ENCODE assay signal across 7 cellular contexts in genomic region chr16:48558269-48558915, GRCh38. TPM values are rescaled to one million over a fixed set of nuclear protein-coding genes. Genes with fewer than 3 reads are reported as not detected.
DNase-seq lines count a peak whose midpoint lies in the region; ATAC-seq and TF ChIP-seq lines count a peak whose summit lies in the region.

No MANE protein-coding gene starts in this region.

- no peaks in the 10 kb centered on the region for H3K9me3 Mint-ChIP-seq in activated T-helper 1 cell treated with anti-CD3 and anti-CD28 coated beads, Interleukin-12 subunit alpha, Interleukin-12 subunit beta, Interleukin-2, Interleukin-4 antibody, amounts not matched to agents 30 ng/mL and 10 ng/mL and 1 ng/mL, durations not matched to agents 14 hours and 24 hours and 36 hours
- H3K9me3 Mint-ChIP-seq in stimulated activated naive CD8-positive, alpha-beta T cell treated with anti-CD3 and anti-CD28 coated beads, Interleukin-15, Interleukin-2, amounts not matched to agents 100 ng/mL and 50 ng/mL, for 24 hours = no peaks in the 10 kb centered on the region

- peak overlapping the region in 5 of 10 donors; percentile 4 to 25 (median 18) for H3K4me3 ChIP-seq in heart right ventricle
- no peak overlapping the region for H3K4me3 ChIP-seq in aorta (ENCODE audit: low read length in 2 of 2)

- intact Hi-C loops in activated T-helper 1 cell treated with anti-CD3 and anti-CD28 coated beads, Interleukin-12 subunit alpha, Interleukin-12 subunit beta, Interleukin-2, Interleukin-4 antibody, amounts not matched to agents 30 ng/mL and 10 ng/mL and 1 ng/mL, durations not matched to agents 14 hours and 24 hours and 36 hours (cut with micrococcal nuclease) = loop anchor here (1.0 to 5.0 kb wide), 3 partner anchors 100 to 326 kb away; no protein-coding TSS in a partner anchor
- intact Hi-C loops in heart right ventricle (cut with DNase I) = loop anchor here in 2 of 10 donors (5.0 kb wide), 3 partner anchors 44 to 64 kb away; no protein-coding TSS in a partner anchor
- intact Hi-C loops in aorta (cut with DNase I) = loop anchor here in 1 of 2 donors (5.0 kb wide), 1 partner anchor 49 kb away; no protein-coding TSS in a partner anchor

- H3K4me1 Mint-ChIP-seq in activated T-helper 1 cell treated with anti-CD3 and anti-CD28 coated beads, Interleukin-12 subunit alpha, Interleukin-12 subunit beta, Interleukin-2, Interleukin-4 antibody, amounts not matched to agents 30 ng/mL and 10 ng/mL and 1 ng/mL, durations not matched to agents 14 hours and 24 hours and 36 hours (ENCODE audit: low read depth) = peaks cover 85% of the 10 kb centered on the region
- H3K4me1 Mint-ChIP-seq in stimulated activated naive CD8-positive, alpha-beta T cell treated with anti-CD3 and anti-CD28 coated beads, Interleukin-15, Interleukin-2, amounts not matched to agents 100 ng/mL and 50 ng/mL, for 24 hours (ENCODE audit: low read depth) = peaks cover 92% of the 10 kb centered on the region

- ATAC-seq in heart right ventricle (peak in 5 of 8 donors; percentile 19 to 72 (median 51)), aorta (ENCODE audit: low FRiP score) (no peak)

- H3K36me3 ChIP-seq in heart right ventricle (peaks cover 0 to 31% (median 7%) of the 10 kb centered on the region in 9 donors), aorta (ENCODE audit: control insufficient read depth in 1 of 2, insufficient read depth in 2 of 2, low read length in 1 of 2) (peaks cover 0 to 4% of the 10 kb centered on the region in 2 donors)

- WGBS in heart right ventricle, 2 donors = 5 to 7% methylated on average over 9 of the region's 9 CpGs
- WGBS in aorta, 2 donors = 24 to 27% methylated on average over 9 of the region's 9 CpGs

- peak overlapping the region in 9 of 10 donors; percentile 3 to 68 (median 36) for H3K27ac ChIP-seq in heart right ventricle
- no peak overlapping the region for H3K27ac ChIP-seq in aorta (ENCODE audit: low read depth in 1 of 2, low read length in 2 of 2)

- no peaks in the 10 kb centered on the region for H3K9me3 ChIP-seq in heart right ventricle
- H3K9me3 ChIP-seq in aorta (ENCODE audit: control insufficient read depth, low read length) = no peaks in the 10 kb centered on the region

- peaks cover 54% of the 10 kb centered on the region for H3K36me3 Mint-ChIP-seq in activated T-helper 1 cell treated with anti-CD3 and anti-CD28 coated beads, Interleukin-12 subunit alpha, Interleukin-12 subunit beta, Interleukin-2, Interleukin-4 antibody, amounts not matched to agents 30 ng/mL and 10 ng/mL and 1 ng/mL, durations not matched to agents 14 hours and 24 hours and 36 hours (ENCODE audit: low read depth)
- H3K36me3 Mint-ChIP-seq in stimulated activated naive CD8-positive, alpha-beta T cell treated with anti-CD3 and anti-CD28 coated beads, Interleukin-15, Interleukin-2, amounts not matched to agents 100 ng/mL and 50 ng/mL, for 24 hours (ENCODE audit: low read depth) = peaks cover 60% of the 10 kb centered on the region

- no peaks in the 10 kb centered on the region for H3K27me3 Mint-ChIP-seq in activated T-helper 1 cell treated with anti-CD3 and anti-CD28 coated beads, Interleukin-12 subunit alpha, Interleukin-12 subunit beta, Interleukin-2, Interleukin-4 antibody, amounts not matched to agents 30 ng/mL and 10 ng/mL and 1 ng/mL, durations not matched to agents 14 hours and 24 hours and 36 hours (ENCODE audit: insufficient read depth)
- no peaks in the 10 kb centered on the region for H3K27me3 Mint-ChIP-seq in stimulated activated naive CD8-positive, alpha-beta T cell treated with anti-CD3 and anti-CD28 coated beads, Interleukin-15, Interleukin-2, amounts not matched to agents 100 ng/mL and 50 ng/mL, for 24 hours

- H3K4me3 Mint-ChIP-seq in activated T-helper 1 cell treated with anti-CD3 and anti-CD28 coated beads, Interleukin-12 subunit alpha, Interleukin-12 subunit beta, Interleukin-2, Interleukin-4 antibody, amounts not matched to agents 30 ng/mL and 10 ng/mL and 1 ng/mL, durations not matched to agents 14 hours and 24 hours and 36 hours = peak overlapping the region; percentile 67
- peak overlapping the region; percentile 72 for H3K4me3 Mint-ChIP-seq in stimulated activated naive CD8-positive, alpha-beta T cell treated with anti-CD3 and anti-CD28 coated beads, Interleukin-15, Interleukin-2, amounts not matched to agents 100 ng/mL and 50 ng/mL, for 24 hours

- no peak for TF ChIP-seq CTCF in heart right ventricle (IDR thresholded peaks at IDR 0.05)

- DNase-seq in LHCN-M2 (ENCODE audit: low read depth) (peak; percentile 51), heart right ventricle (no peak), AG08396 (ENCODE audit: low spot score) (no peak), OCI-M1 (lab: John Stamatoyannopoulos, UW) (no peak), aorta (no peak)
- no peak for DNase-seq in activated T-helper 1 cell treated with anti-CD3 and anti-CD28 coated beads, Interleukin-12 subunit alpha, Interleukin-12 subunit beta, Interleukin-2, Interleukin-4 antibody, amounts not matched to agents 30 ng/mL and 10 ng/mL and 1 ng/mL, durations not matched to agents 14 hours and 24 hours and 36 hours (ENCODE audit: low spot score)

- H3K4me1 ChIP-seq in heart right ventricle (peaks cover 16 to 100% (median 84%) of the 10 kb centered on the region in 9 donors), aorta (ENCODE audit: control insufficient read depth in 1 of 2, insufficient read depth in 2 of 2, low read length in 2 of 2) (peaks cover 4 to 27% of the 10 kb centered on the region in 2 donors)

- no peaks in the 10 kb centered on the region for H3K27me3 ChIP-seq in heart right ventricle
- no peaks in the 10 kb centered on the region for H3K27me3 ChIP-seq in aorta (ENCODE audit: control insufficient read depth in 1 of 2, insufficient read depth in 2 of 2, low read length in 1 of 2)

- H3K27ac Mint-ChIP-seq in activated T-helper 1 cell treated with anti-CD3 and anti-CD28 coated beads, Interleukin-12 subunit alpha, Interleukin-12 subunit beta, Interleukin-2, Interleukin-4 antibody, amounts not matched to agents 30 ng/mL and 10 ng/mL and 1 ng/mL, durations not matched to agents 14 hours and 24 hours and 36 hours = peak overlapping the region; percentile 81
- H3K27ac Mint-ChIP-seq in stimulated activated naive CD8-positive, alpha-beta T cell treated with anti-CD3 and anti-CD28 coated beads, Interleukin-15, Interleukin-2, amounts not matched to agents 100 ng/mL and 50 ng/mL, for 24 hours = peak overlapping the region; percentile 91

RNA-seq across cellular contexts. Expression of gene N4BP1, which starts 51.6 kb away (rescaled TPM):
- total RNA-seq in LHCN-M2 (2014; rRNA removed) (12.5 and 16.2 TPM in 2 replicates), heart right ventricle (10 to 100 TPM; 18.4 to 27.9 (median 21.5) TPM), aorta (10 to 100 TPM; 29.9 to 34.6 TPM)
- polyA plus RNA-seq in LHCN-M2 (2012) = 7.3 TPM
- total RNA-seq in activated T-helper 1 cell treated with anti-CD3 and anti-CD28 coated beads, Interleukin-12 subunit alpha, Interleukin-12 subunit beta, Interleukin-2, Interleukin-4 antibody, amounts not matched to agents 30 ng/mL and 10 ng/mL and 1 ng/mL, durations not matched to agents 14 hours and 24 hours and 36 hours = 54.3 and 55.8 TPM in 2 replicates
- polyA plus RNA-seq in heart right ventricle (1 to 10 TPM; 6.2 to 9.6 TPM), aorta (10 to 100 TPM in 1 of 2 donors, 1 to 10 TPM in 1; 8.1 to 27.8 TPM)

Comparison
In these comparisons a context has a peak if more than half of its experiments do, and no peak if none do; other contexts are left out.
1. H3K27ac ChIP-seq: peak in heart right ventricle (9 of 10); none in aorta (0 of 2).